Comparison of ENCODE assay signal across 16 cellular contexts in the genomic region with DNA sequence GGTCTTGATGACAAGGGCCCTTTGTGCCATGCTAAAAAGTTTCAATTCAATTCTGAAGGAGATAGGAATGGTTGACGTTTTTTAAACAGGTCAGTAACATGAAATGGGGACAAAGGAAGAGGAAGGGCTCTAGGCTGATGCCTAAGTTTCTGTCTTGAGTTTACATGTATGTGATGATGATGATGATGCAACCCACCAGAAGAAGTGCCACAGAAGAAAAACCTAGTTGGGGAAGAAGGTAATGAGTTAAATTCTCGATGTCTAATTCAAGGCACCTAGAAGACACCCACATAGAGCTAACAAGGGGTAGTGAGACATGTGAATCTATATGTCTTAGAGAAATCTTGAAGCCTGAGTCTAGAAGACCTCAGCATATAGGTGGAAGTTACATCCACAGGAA.
"Had no signal": no experiment of that assay in that cellular context is flagged by ENCODE, and none has a peak within 500 bp of the region (broad histone marks: within the 10 kb centered on the region; RNA-seq: fewer than 3 reads in every experiment).

No MANE protein-coding gene starts in this region.

- H3K9me3 ChIP-seq: left lung, psoas muscle had no signal

- ATAC-seq: activated T-cell treated with anti-CD3 and anti-CD28 coated beads, Interleukin-2, amount 50 U/mL, for 4 hours; left lung; psoas muscle; right cardiac atrium; stimulated activated naive CD8-positive, alpha-beta T cell treated with anti-CD3 and anti-CD28 coated beads, Interleukin-15, Interleukin-2, amounts not matched to agents 100 U/mL and 50 U/mL, for 24 hours had no signal

- H3K27me3 ChIP-seq: left lung had no signal

- H3K27ac ChIP-seq: left lung, psoas muscle, skin epidermis had no signal

- H3K36me3 ChIP-seq: left lung had no signal

- H3K4me1 ChIP-seq: psoas muscle had no signal

- FAIRE-seq: frontal cortex, kidney had no signal

- H3K4me3 ChIP-seq: left lung, psoas muscle, skin epidermis had no signal

- DNase-seq: activated B cell treated with CpG ODN at 0.5 μM for 24 hours; activated CD4-positive, alpha-beta T cell treated with anti-CD3 and anti-CD28 coated beads for 48 hours; activated CD8-positive, alpha-beta memory T cell treated with anti-CD3 and anti-CD28 coated beads, Interleukin-2, amount 50 U/mL, for 4 hours; activated naive CD4-positive, alpha-beta T cell treated with anti-CD3 and anti-CD28 coated beads for 36 hours; activated T-cell treated with anti-CD3 and anti-CD28 coated beads, Interleukin-2, amount 50 U/mL, for 4 hours; anterior cingulate cortex; cortex of kidney; effector CD4-positive, alpha-beta T cell; kidney; left lung; midbrain; psoas muscle; right cardiac atrium; stimulated activated naive CD8-positive, alpha-beta T cell treated with anti-CD3 and anti-CD28 coated beads, Interleukin-15, Interleukin-2, amounts not matched to agents 100 U/mL and 50 U/mL, for 24 hours had no signal
